In genomic region chr11:126459691-126460404, GRCh38 we compare ENCODE assay signal across 17 cellular contexts.
DNase-seq lines count a peak whose midpoint lies in the region; ATAC-seq and TF ChIP-seq lines count a peak whose summit lies in the region.
"Had no signal": no experiment of that assay in that cellular context is flagged by ENCODE, and none has a peak within 500 bp of the region (broad histone marks: within the 10 kb centered on the region; RNA-seq: fewer than 3 reads in every experiment).

No MANE protein-coding gene starts in this region.

- peaks cover 3% of the 10 kb centered on the region for H3K27me3 Mint-ChIP-seq in activated T-cell treated with anti-CD3 and anti-CD28 coated beads, Interleukin-2, amount 50 U/mL, for 4 hours (ENCODE audit: low read depth)
- H3K27me3 Mint-ChIP-seq: CD4-positive, alpha-beta T cell had no signal

- peaks cover under 1% of the 10 kb centered on the region for H3K4me1 Mint-ChIP-seq in activated T-cell treated with anti-CD3 and anti-CD28 coated beads, Interleukin-2, amount 50 U/mL, for 4 hours (ENCODE audit: low read depth)

- no peak for ATAC-seq in activated T-cell treated with anti-CD3 and anti-CD28 coated beads, Interleukin-2, amount 50 U/mL, for 4 hours
- ATAC-seq: lower lobe of right lung had no signal

- in situ Hi-C loops in ACHN (cut with HindIII; ENCODE audit: low pct_ligation_motif_present, low pct_unique_long_range_greater_than_20kb, low sequenced_read_pairs): no loop called here

- H3K36me3 Mint-ChIP-seq in activated T-cell treated with anti-CD3 and anti-CD28 coated beads, Interleukin-2, amount 50 U/mL, for 4 hours (ENCODE audit: insufficient read depth): no peaks in the 10 kb centered on the region

- no peaks in the 10 kb centered on the region for H3K9me3 Mint-ChIP-seq in activated T-cell treated with anti-CD3 and anti-CD28 coated beads, Interleukin-2, amount 50 U/mL, for 4 hours
- H3K9me3 Mint-ChIP-seq: CD4-positive, alpha-beta T cell had no signal

- no peak overlapping the region for H3K4me3 ChIP-seq in AG10803 (ENCODE audit: low read length)
- H3K4me3 ChIP-seq: lower lobe of right lung, upper lobe of left lung had no signal

- DNase-seq in AG10803 (ENCODE audit: low read depth) (peak; percentile 98), NCI-H345 (lab: John Stamatoyannopoulos, UW) (peak; percentile 71), fibroblast of the conjunctiva (ENCODE audit: low read depth) (peak; percentile 63), occipital lobe (lab: John Stamatoyannopoulos, UW) (peak; percentile 39), ACHN (no peak), SIG-M5 treated with dmso at 0.1 percent for 504 hours (lab: John Stamatoyannopoulos, UW; ENCODE audit: unreplicated experiment) (no peak), DMS 273 treated with DMSO at 0.1 percent for 48 hours (lab: John Stamatoyannopoulos, UW) (no peak)
- DNase-seq in activated T-cell treated with anti-CD3 and anti-CD28 coated beads, Interleukin-2, amount 50 U/mL, for 4 hours: no peak
- DNase-seq: activated CD4-positive, CD25-positive, alpha-beta regulatory T cell treated with anti-CD3 and anti-CD28 coated beads, Interleukin-2, amount 50 U/mL, for 72 hours; CD4-positive, alpha-beta T cell; effector CD8-positive, alpha-beta T cell; KG1; lower lobe of right lung; NCI-H1436; stimulated activated CD8-positive, alpha-beta memory T cell treated with anti-CD3 and anti-CD28 coated beads, Interleukin-4, amount 100 ng/mL, for 48 hours; upper lobe of left lung had no signal

- no peak for TF ChIP-seq CTCF in AG10803 (conservative IDR thresholded peaks at IDR 0.05; ENCODE audit: low read length)

- no peak overlapping the region for H3K4me3 Mint-ChIP-seq in activated T-cell treated with anti-CD3 and anti-CD28 coated beads, Interleukin-2, amount 50 U/mL, for 4 hours
- H3K4me3 Mint-ChIP-seq: CD4-positive, alpha-beta T cell; T-helper 1 cell treated with Interleukin-12 subunit alpha and Interleukin-12 subunit beta and Interleukin-4 antibody, amounts not matched to agents 30 μg/mL and 1 μg/mL, for 36 hours had no signal

Comparison
In these comparisons a context has a peak if more than half of its experiments do, and no peak if none do; other contexts are left out.
1. DNase-seq: peak in AG10803 (single experiment), NCI-H345 (single experiment), fibroblast of the conjunctiva (single experiment) and occipital lobe (single experiment); none in ACHN (single experiment), SIG-M5 treated with dmso at 0.1 percent for 504 hours (single experiment), DMS 273 treated with DMSO at 0.1 percent for 48 hours (single experiment) and activated T-cell treated with anti-CD3 and anti-CD28 coated beads, Interleukin-2, amount 50 U/mL, for 4 hours (single experiment).